Comparison of ENCODE assay signal across 21 cellular contexts in the genomic region with DNA sequence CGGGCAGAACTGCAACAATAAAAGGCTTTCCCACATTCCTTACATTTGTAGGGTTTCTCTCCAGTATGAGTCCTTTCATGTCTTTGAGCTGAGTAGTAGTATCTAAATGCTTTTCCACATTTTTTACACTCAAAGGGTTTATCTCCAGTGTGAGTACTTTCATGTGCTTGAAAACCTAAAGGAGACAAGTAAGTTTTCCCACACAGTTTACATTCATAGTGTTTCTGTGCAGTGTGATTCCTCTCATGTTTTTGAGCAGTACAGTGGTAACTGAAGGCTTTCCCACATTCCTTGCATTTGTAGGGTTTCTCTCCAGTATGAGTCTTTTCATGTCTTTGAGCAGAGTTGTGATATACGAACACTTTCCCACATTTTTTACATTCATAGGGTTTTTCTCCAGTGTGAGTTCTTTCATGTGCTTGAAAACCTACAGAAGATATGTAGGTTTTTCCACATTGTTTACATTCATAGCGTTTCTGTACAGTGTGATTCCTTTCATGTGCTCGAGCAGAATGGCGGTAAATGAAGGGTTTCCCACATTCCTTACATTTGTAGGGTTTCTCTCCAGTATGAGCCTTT.
"Had no signal": no experiment of that assay in that cellular context is flagged by ENCODE, and none has a peak within 500 bp of the region (broad histone marks: within the 10 kb centered on the region; RNA-seq: fewer than 3 reads in every experiment).

No MANE protein-coding gene starts in this region.

- H3K36me3 ChIP-seq: colonic mucosa had no signal

- H3K4me1 ChIP-seq: colonic mucosa, gastroesophageal sphincter, right atrium auricular region, spleen, tibial nerve had no signal

- H3K4me1 Mint-ChIP-seq: activated B cell treated with CpG ODN at 0.5 μM for 24 hours; activated naive CD4-positive, alpha-beta T cell treated with anti-CD3 and anti-CD28 coated beads, Interleukin-2, amount 50 U/mL, for 24 hours; activated naive CD8-positive, alpha-beta T cell treated with anti-CD3 and anti-CD28 coated beads, Interleukin-2, amount 50 U/mL, for 24 hours; memory B cell had no signal

- H3K27ac Mint-ChIP-seq: activated B cell treated with CpG ODN at 0.5 μM for 24 hours; activated CD8-positive, alpha-beta T cell treated with anti-CD3 and anti-CD28 coated beads for 36 hours; activated naive CD4-positive, alpha-beta T cell treated with anti-CD3 and anti-CD28 coated beads, Interleukin-2, amount 50 U/mL, for 24 hours; activated naive CD8-positive, alpha-beta T cell treated with anti-CD3 and anti-CD28 coated beads, Interleukin-2, amount 50 U/mL, for 24 hours; activated T-helper 2 cell treated with anti-CD3 and anti-CD28 coated beads, Interferon-gamma antibody, Interleukin-2, Interleukin-4, amounts not matched to agents 10 μg/mL and 5 μg/mL and 100 μg/mL, durations not matched to agents 14 hours and 24 hours and 36 hours; memory B cell; natural killer cell treated with Interleukin-12 subunit alpha and Interleukin-12 subunit beta and Interleukin-15 and Interleukin-18, amount 100 ng/mL, for 72 hours; T-helper 2 cell treated with Interferon-gamma antibody and Interleukin-4, amounts not matched to agents 5 μg/mL and 100 μg/mL, for 36 hours had no signal

- H3K27me3 Mint-ChIP-seq: activated B cell treated with CpG ODN at 0.5 μM for 24 hours; activated CD8-positive, alpha-beta T cell treated with anti-CD3 and anti-CD28 coated beads for 36 hours; activated naive CD4-positive, alpha-beta T cell treated with anti-CD3 and anti-CD28 coated beads, Interleukin-2, amount 50 U/mL, for 24 hours; activated naive CD8-positive, alpha-beta T cell treated with anti-CD3 and anti-CD28 coated beads, Interleukin-2, amount 50 U/mL, for 24 hours; memory B cell; natural killer cell treated with Interleukin-12 subunit alpha and Interleukin-12 subunit beta and Interleukin-15 and Interleukin-18, amount 100 ng/mL, for 72 hours had no signal

- H3K27ac ChIP-seq: colonic mucosa, dorsolateral prefrontal cortex, gastroesophageal sphincter, right atrium auricular region, spleen, tibial nerve had no signal

- H3K4me3 Mint-ChIP-seq: activated B cell treated with CpG ODN at 0.5 μM for 24 hours; activated CD8-positive, alpha-beta T cell treated with anti-CD3 and anti-CD28 coated beads for 36 hours; activated naive CD4-positive, alpha-beta T cell treated with anti-CD3 and anti-CD28 coated beads, Interleukin-2, amount 50 U/mL, for 24 hours; activated naive CD8-positive, alpha-beta T cell treated with anti-CD3 and anti-CD28 coated beads, Interleukin-2, amount 50 U/mL, for 24 hours; memory B cell; natural killer cell treated with Interleukin-12 subunit alpha and Interleukin-12 subunit beta and Interleukin-15 and Interleukin-18, amount 100 ng/mL, for 72 hours; T-helper 2 cell treated with Interferon-gamma antibody and Interleukin-4, amounts not matched to agents 5 μg/mL and 100 μg/mL, for 36 hours had no signal

- H3K27me3 ChIP-seq: colonic mucosa, dorsolateral prefrontal cortex, gastroesophageal sphincter, right atrium auricular region, spleen, tibial nerve had no signal

- FAIRE-seq: kidney had no signal

- H3K4me3 ChIP-seq: colonic mucosa, gastroesophageal sphincter, right atrium auricular region, spleen, tibial nerve had no signal

- DNase-seq: activated B cell treated with CpG ODN at 0.5 μM for 24 hours; activated CD4-positive, alpha-beta T cell treated with anti-CD3 and anti-CD28 coated beads, Interleukin-2, amount 50 U/mL, for 1 hour; activated CD8-positive, alpha-beta T cell treated with anti-CD3 and anti-CD28 coated beads for 36 hours; activated naive CD8-positive, alpha-beta T cell treated with anti-CD3 and anti-CD28 coated beads, Interleukin-2, amount 50 U/mL, for 24 hours; activated T-cell treated with anti-CD3 and anti-CD28 coated beads, Interleukin-2, amount 50 U/mL, for 48 hours; colonic mucosa; dorsolateral prefrontal cortex; effector memory CD4-positive, alpha-beta T cell; hippocampal formation; kidney; left colon; spleen; stimulated activated naive CD4-positive, alpha-beta T cell had no signal

- ATAC-seq: activated CD8-positive, alpha-beta T cell treated with anti-CD3 and anti-CD28 coated beads for 36 hours; activated naive CD8-positive, alpha-beta T cell treated with anti-CD3 and anti-CD28 coated beads, Interleukin-2, amount 50 U/mL, for 24 hours; gastroesophageal sphincter; left colon; natural killer cell treated with Interleukin-12 subunit alpha and Interleukin-12 subunit beta and Interleukin-15 and Interleukin-18, amount 100 ng/mL, for 72 hours had no signal
